In genomic region chr3:149385617-149386298, GRCh38 we compare ENCODE assay signal across 13 cellular contexts. TPM values are rescaled to one million over a fixed set of nuclear protein-coding genes. Genes with fewer than 3 reads are reported as not detected.
DNase-seq lines count a peak whose midpoint lies in the region; ATAC-seq and TF ChIP-seq lines count a peak whose summit lies in the region.
"Had no signal": no experiment of that assay in that cellular context is flagged by ENCODE, and none has a peak within 500 bp of the region (broad histone marks: within the 10 kb centered on the region; RNA-seq: fewer than 3 reads in every experiment).

No MANE protein-coding gene starts in this region.

- no peak overlapping the region for H3T11ph ChIP-seq in H9 (ENCODE audit: low read length)

- no peak overlapping the region for H3K4ac ChIP-seq in H9 (ENCODE audit: low read depth, low read length)

- H2AFZ ChIP-seq in H9 (ENCODE audit: low read length) = no peak overlapping the region

- TF ChIP-seq CTCF in Caco-2 (IDR thresholded peaks at IDR 0.05; ENCODE audit: insufficient read depth in 1 of 2, low read depth in 1 of 2, low read length in 1 of 2, severe bottlenecking in 1 of 2, unreplicated experiment in 1 of 2) (no peak), gastrocnemius medialis (IDR thresholded peaks at IDR 0.05 in 4 of 5, conservative IDR thresholded peaks at IDR 0.05 in 1 of 5) (no peak), H9 (conservative IDR thresholded peaks at IDR 0.05) (no peak)

- peaks cover 60% of the 10 kb centered on the region for H3K4me1 Mint-ChIP-seq in Caco-2 (ENCODE audit: low read depth, unreplicated experiment)
- H3K4me1 Mint-ChIP-seq in H9 = peaks cover 0 to 8% of the 10 kb centered on the region in 2 experiments; a peak in 1 of 4 replicates

- DNase-seq in Caco-2 = peak; percentile 69 to 79
- DNase-seq in SJCRH30 = no peak
- peak; percentile 31 for DNase-seq in left kidney (ENCODE audit: low read depth, low spot score)
- no peak for DNase-seq in gastrocnemius medialis
- no peak for DNase-seq in H9
- no peak for DNase-seq in GF-D8 (lab: John Stamatoyannopoulos, UW)
- DNase-seq in NCI-H1417 treated with DMSO at 0.1 percent for 48 hours (lab: John Stamatoyannopoulos, UW) = no peak
- no peak for DNase-seq in foreskin melanocyte
- DNase-seq: activated CD8-positive, alpha-beta memory T cell treated with anti-CD3 and anti-CD28 coated beads for 24 hours; cerebellar nuclear complex; DMS79 treated with DMSO at 0.1 percent for 48 hours; Kasumi-1; stimulated activated CD8-positive, alpha-beta memory T cell treated with anti-CD3 and anti-CD28 coated beads, Interleukin-4, amount 100 ng/mL, for 48 hours had no signal

- H3K4me2 ChIP-seq in H9 (ENCODE audit: insufficient read depth, insufficient read length, low read length) = no peak overlapping the region

- peaks cover 10% of the 10 kb centered on the region for H3K9me3 ChIP-seq in Caco-2
- H3K9me3 ChIP-seq in SJCRH30 (replicated peaks) = no peaks in the 10 kb centered on the region
- no peaks in the 10 kb centered on the region for H3K9me3 ChIP-seq in gastrocnemius medialis
- H3K9me3 ChIP-seq in H9 (ENCODE audit: control insufficient read depth, low read depth, low read length) = no peaks in the 10 kb centered on the region

- no peaks in the 10 kb centered on the region for H3K27me3 ChIP-seq in Caco-2 (replicated peaks; ENCODE audit: control insufficient read depth, insufficient read depth, low read length)
- H3K27me3 ChIP-seq in SJCRH30 = no peaks in the 10 kb centered on the region
- no peaks in the 10 kb centered on the region for H3K27me3 ChIP-seq in gastrocnemius medialis
- H3K27me3 ChIP-seq in H9 (ENCODE audit: insufficient read depth, low read length) = no peaks in the 10 kb centered on the region

- H3K14ac ChIP-seq in H9 (ENCODE audit: insufficient read depth, low read length) = no peak overlapping the region

- WGBS in H9 (ENCODE audit: extremely low coverage, insufficient read length, low lambda C conversion rate) = no CpG with 5 or more reads among the region's 7 CpGs

- in situ Hi-C loops in gastrocnemius medialis (cut with MboI; ENCODE audit: low sequenced_read_pairs in 4 of 4) = loop anchor here in 1 of 4 donors (25.0 kb wide), 1 partner anchor 102 kb away; no protein-coding TSS in a partner anchor

- no peak overlapping the region for H2BK120ac ChIP-seq in H9 (ENCODE audit: low read depth, low read length, poor library complexity, severe bottlenecking)

- no peak overlapping the region for H3K18ac ChIP-seq in H9 (ENCODE audit: insufficient read length, low read depth, low read length)

- no TSS peak for BruUV-seq in Caco-2 (replicated peaks; lab: Mats Ljungman, UMichigan)

- POLR2A ChIA-PET in Caco-2 (lab: Charles Lee) = interaction anchor here (0.5 to 0.6 kb wide), 2 partner anchors 86 to 104 kb away, joined by 3 read pairs; no protein-coding TSS in a partner anchor

- H3K56ac ChIP-seq in H9 (ENCODE audit: insufficient read length, low read depth, low read length) = no peak overlapping the region

- H3K79me1 ChIP-seq in H9 (ENCODE audit: insufficient read depth, low read depth, low read length, poor library complexity, severe bottlenecking) = no peaks in the 10 kb centered on the region

- no peak overlapping the region for H3K9ac ChIP-seq in H9 (ENCODE audit: extremely low read depth, insufficient read length, low read length)

- no peak overlapping the region for H2BK5ac ChIP-seq in H9 (ENCODE audit: insufficient read length, low read length)

- no peaks in the 10 kb centered on the region for H3K36me3 ChIP-seq in Caco-2 (ENCODE audit: control insufficient read depth, insufficient read depth, low read length)
- H3K36me3 ChIP-seq in SJCRH30 = no peaks in the 10 kb centered on the region
- no peaks in the 10 kb centered on the region for H3K36me3 ChIP-seq in gastrocnemius medialis

- no peak overlapping the region for H4K5ac ChIP-seq in H9 (ENCODE audit: insufficient read length, low read depth, low read length)

- no peak overlapping the region for H2AK5ac ChIP-seq in H9 (ENCODE audit: insufficient read length, low read length)

- H3K4me1 ChIP-seq in Caco-2 (peaks cover 81% of the 10 kb centered on the region), SJCRH30 (peaks cover 14% of the 10 kb centered on the region; the same call in 1 of the 2 replicates), gastrocnemius medialis (peaks cover 4 to 7% of the 10 kb centered on the region in 2 donors), H9 (ENCODE audit: insufficient read depth, low read length) (no peaks in the 10 kb centered on the region)

- intact Hi-C loops in Caco-2 (cut with micrococcal nuclease; ENCODE audit: unreplicated experiment) (loop anchor here (2.0 to 5.0 kb wide), 2 partner anchors 45 to 258 kb away; partner anchors contain the start of gene HPS3), gastrocnemius medialis (cut with DNase I; ENCODE audit: low total_unique reads) (loop anchor here (5.0 kb wide), 1 partner anchor 33 kb away; no protein-coding TSS in a partner anchor)

- H2BK20ac ChIP-seq in H9 (ENCODE audit: low read depth, low read length, poor library complexity, severe bottlenecking) = no peak overlapping the region

- peak overlapping the region; percentile 95 for H3K27ac Mint-ChIP-seq in Caco-2 (ENCODE audit: unreplicated experiment)
- no peak overlapping the region for H3K27ac Mint-ChIP-seq in H9

- H3K36me3 Mint-ChIP-seq in Caco-2 (ENCODE audit: insufficient read depth, unreplicated experiment) (peaks cover 33% of the 10 kb centered on the region), H9 (ENCODE audit: insufficient read depth in 1 of 3, low read depth in 3 of 3) (peaks cover 0 to 9% (median 7%) of the 10 kb centered on the region in 3 experiments; a peak in 5 of 7 replicates)

- no peak overlapping the region for H2BK12ac ChIP-seq in H9 (ENCODE audit: insufficient read length, low read depth, low read length)

- H3K4me3 ChIP-seq in Caco-2 (ENCODE audit: low read depth, low read length) (no peak overlapping the region), SJCRH30 (no peak overlapping the region), gastrocnemius medialis (no peak overlapping the region)

- H3K27ac ChIP-seq in SJCRH30 (peak overlapping the region; percentile 65; the same call in 1 of the 2 replicates), gastrocnemius medialis (peak overlapping the region; percentile 60 to 70 (median 68)), H9 (ENCODE audit: insufficient read length, low read depth, low read length) (no peak overlapping the region)

- H3K27me3 Mint-ChIP-seq in Caco-2 (ENCODE audit: insufficient read depth, unreplicated experiment) (no peaks in the 10 kb centered on the region), H9 (ENCODE audit: low read depth) (no peaks in the 10 kb centered on the region)

- H2BK15ac ChIP-seq in H9 (ENCODE audit: low read depth, low read length) = no peak overlapping the region

- H3K4me3 Mint-ChIP-seq in Caco-2 (ENCODE audit: unreplicated experiment) (peak overlapping the region; percentile 57), H9 (no peak overlapping the region)

- H4K8ac ChIP-seq in H9 (replicated peaks; ENCODE audit: insufficient read length, low read depth, low read length) = no peak overlapping the region

- no peak for TF ChIP-seq POLR2A in gastrocnemius medialis (IDR thresholded peaks at IDR 0.05)

- H3K9me3 Mint-ChIP-seq in Caco-2 (ENCODE audit: unreplicated experiment) (no peaks in the 10 kb centered on the region), H9 (peaks cover 9% of the 10 kb centered on the region in 2 experiments)

- no peak for ATAC-seq in gastrocnemius medialis

- H4K91ac ChIP-seq in H9 (ENCODE audit: insufficient read length, low read depth, low read length) = no peak overlapping the region

- no peaks in the 10 kb centered on the region for H4K20me1 ChIP-seq in H9 (ENCODE audit: control insufficient read depth, insufficient read depth, insufficient read length)

- H3K23me2 ChIP-seq in H9 (ENCODE audit: insufficient read length, low read depth, low read length, poor library complexity, severe bottlenecking) = no peaks in the 10 kb centered on the region

- no peak overlapping the region for H3K23ac ChIP-seq in H9 (ENCODE audit: insufficient read length, low read depth, low read length)

- CTCF ChIA-PET in Caco-2 (lab: Charles Lee) = no interaction called here

- no peaks in the 10 kb centered on the region for H3K79me2 ChIP-seq in H9 (ENCODE audit: insufficient read depth, low read length)

RNA-seq across cellular contexts. Expression of gene TM4SF1, which starts 8.3 kb away (rescaled TPM):
- 49.2 and 78.3 TPM in 2 replicates for total RNA-seq in Caco-2 (2022)
- 5.4 and 5.7 TPM in 2 replicates for total RNA-seq in SJCRH30 (2014; rRNA removed; shearing (Covaris generic))
- total RNA-seq in gastrocnemius medialis = 10 to 100 TPM; 23.0 to 43.8 (median 38.6) TPM
- total RNA-seq in H9 (2021) = 1.2 and 2.2 TPM in 2 replicates

RNA-seq across cellular contexts. Expression of gene TM4SF18, which starts 52.3 kb away (rescaled TPM):
- total RNA-seq in Caco-2 (2022) = not detected in 2 replicates
- total RNA-seq in SJCRH30 (2014; rRNA removed; shearing (Covaris generic)) = not detected in 2 replicates
- 10 to 100 TPM in 1 of 4 donors, 1 to 10 TPM in 3; 4.1 to 13.6 (median 5.9) TPM for total RNA-seq in gastrocnemius medialis
- 8.1 and 9.8 TPM in 2 replicates for total RNA-seq in H9 (2021)

Comparison
In these comparisons a context has a peak if more than half of its experiments do, and no peak if none do; other contexts are left out.
1. DNase-seq: peak in Caco-2 (2 of 2) and left kidney (single experiment); none in SJCRH30 (0 of 2), gastrocnemius medialis (0 of 2), H9 (single experiment), GF-D8 (single experiment), NCI-H1417 treated with DMSO at 0.1 percent for 48 hours (single experiment) and foreskin melanocyte (single experiment).